ENCODE assay signal across 1 cellular context in genomic region chr14:100317897-100318808, GRCh38.
TF ChIP-seq lines count a peak whose summit lies in the region.

No MANE protein-coding gene starts in this region.

TF ChIP-seq in WTC11, 78 proteins besides CTCF, POLR2A, EP300 and RAD21 (continued from another document):
- no peak for TF ChIP-seq NR1H2 (CRISPR knock-in tag; IDR thresholded peaks at IDR 0.05)
- TF ChIP-seq, protein P1, sequence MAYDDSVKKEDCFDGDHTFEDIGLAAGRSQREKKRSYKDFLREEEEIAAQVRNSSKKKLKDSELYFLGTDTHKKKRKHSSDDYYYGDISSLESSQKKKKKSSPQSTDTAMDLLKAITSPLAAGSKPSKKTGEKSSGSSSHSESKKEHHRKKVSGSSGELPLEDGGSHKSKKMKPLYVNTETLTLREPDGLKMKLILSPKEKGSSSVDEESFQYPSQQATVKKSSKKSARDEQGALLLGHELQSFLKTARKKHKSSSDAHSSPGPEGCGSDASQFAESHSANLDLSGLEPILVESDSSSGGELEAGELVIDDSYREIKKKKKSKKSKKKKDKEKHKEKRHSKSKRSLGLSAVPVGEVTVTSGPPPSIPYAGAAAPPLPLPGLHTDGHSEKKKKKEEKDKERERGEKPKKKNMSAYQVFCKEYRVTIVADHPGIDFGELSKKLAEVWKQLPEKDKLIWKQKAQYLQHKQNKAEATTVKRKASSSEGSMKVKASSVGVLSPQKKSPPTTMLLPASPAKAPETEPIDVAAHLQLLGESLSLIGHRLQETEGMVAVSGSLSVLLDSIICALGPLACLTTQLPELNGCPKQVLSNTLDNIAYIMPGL (CRISPR knock-in tag; IDR thresholded peaks at IDR 0.05), result 0 out of 2 replicates have a peak, but pooled peaks have one; percentile 56
- no peak for TF ChIP-seq RELA (CRISPR knock-in tag; IDR thresholded peaks at IDR 0.05; ENCODE audit: borderline replicate concordance)
- TF ChIP-seq NFE2L1 (CRISPR knock-in tag; IDR thresholded peaks at IDR 0.05), result no peak
- TF ChIP-seq, protein P2, sequence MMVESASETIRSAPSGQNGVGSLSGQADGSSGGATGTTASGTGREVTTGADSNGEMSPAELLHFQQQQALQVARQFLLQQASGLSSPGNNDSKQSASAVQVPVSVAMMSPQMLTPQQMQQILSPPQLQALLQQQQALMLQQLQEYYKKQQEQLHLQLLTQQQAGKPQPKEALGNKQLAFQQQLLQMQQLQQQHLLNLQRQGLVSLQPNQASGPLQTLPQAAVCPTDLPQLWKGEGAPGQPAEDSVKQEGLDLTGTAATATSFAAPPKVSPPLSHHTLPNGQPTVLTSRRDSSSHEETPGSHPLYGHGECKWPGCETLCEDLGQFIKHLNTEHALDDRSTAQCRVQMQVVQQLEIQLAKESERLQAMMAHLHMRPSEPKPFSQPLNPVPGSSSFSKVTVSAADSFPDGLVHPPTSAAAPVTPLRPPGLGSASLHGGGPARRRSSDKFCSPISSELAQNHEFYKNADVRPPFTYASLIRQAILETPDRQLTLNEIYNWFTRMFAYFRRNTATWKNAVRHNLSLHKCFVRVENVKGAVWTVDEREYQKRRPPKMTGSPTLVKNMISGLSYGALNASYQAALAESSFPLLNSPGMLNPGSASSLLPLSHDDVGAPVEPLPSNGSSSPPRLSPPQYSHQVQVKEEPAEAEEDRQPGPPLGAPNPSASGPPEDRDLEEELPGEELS (CRISPR knock-in tag; IDR thresholded peaks at IDR 0.05), result no peak
- no peak for TF ChIP-seq KAT7 (CRISPR knock-in tag; IDR thresholded peaks at IDR 0.05; ENCODE audit: borderline replicate concordance)
- TF ChIP-seq FOXP1 (CRISPR knock-in tag; IDR thresholded peaks at IDR 0.05; ENCODE audit: borderline replicate concordance), result no peak
- TF ChIP-seq, protein P3, sequence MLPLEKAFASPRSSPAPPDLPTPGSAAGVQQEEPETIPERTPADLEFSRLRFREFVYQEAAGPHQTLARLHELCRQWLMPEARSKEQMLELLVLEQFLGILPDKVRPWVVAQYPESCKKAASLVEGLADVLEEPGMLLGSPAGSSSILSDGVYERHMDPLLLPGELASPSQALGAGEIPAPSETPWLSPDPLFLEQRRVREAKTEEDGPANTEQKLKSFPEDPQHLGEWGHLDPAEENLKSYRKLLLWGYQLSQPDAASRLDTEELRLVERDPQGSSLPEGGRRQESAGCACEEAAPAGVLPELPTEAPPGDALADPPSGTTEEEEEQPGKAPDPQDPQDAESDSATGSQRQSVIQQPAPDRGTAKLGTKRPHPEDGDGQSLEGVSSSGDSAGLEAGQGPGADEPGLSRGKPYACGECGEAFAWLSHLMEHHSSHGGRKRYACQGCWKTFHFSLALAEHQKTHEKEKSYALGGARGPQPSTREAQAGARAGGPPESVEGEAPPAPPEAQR (CRISPR knock-in tag; IDR thresholded peaks at IDR 0.05), result no peak
- TF ChIP-seq ESRRA (CRISPR knock-in tag; IDR thresholded peaks at IDR 0.05; ENCODE audit: borderline replicate concordance), result no peak
- no peak for TF ChIP-seq ZNF425 (CRISPR knock-in tag; conservative IDR thresholded peaks at IDR 0.05)
- TF ChIP-seq ATF1 (CRISPR knock-in tag; IDR thresholded peaks at IDR 0.05), result no peak
